ENCODE assay signal across 1 cellular context in genomic region chr1:12021616-12022015, GRCh38.
TF ChIP-seq lines count a peak whose summit lies in the region.

No MANE protein-coding gene starts in this region.

TF ChIP-seq in HepG2, 621 proteins besides CTCF, POLR2A, EP300 and RAD21:
- no peak for TF ChIP-seq E2F5 (CRISPR knock-in tag; conservative IDR thresholded peaks at IDR 0.05)
- TF ChIP-seq POLR2AphosphoS2 (IDR thresholded peaks at IDR 0.05; ENCODE audit: low read depth, low read length), result no peak
- no peak for TF ChIP-seq GLMP (CRISPR knock-in tag; IDR thresholded peaks at IDR 0.05; ENCODE audit: borderline replicate concordance)
- TF ChIP-seq JUN (CRISPR knock-in tag; IDR thresholded peaks at IDR 0.05), result no peak
- TF ChIP-seq CREB1 (IDR thresholded peaks at IDR 0.05), result no peak
- TF ChIP-seq CREB1 (CRISPR knock-in tag; IDR thresholded peaks at IDR 0.05), result no peak
